In genomic region chr10:111275091-111275490, GRCh38 we compare ENCODE assay signal across 27 cellular contexts.
DNase-seq lines count a peak whose midpoint lies in the region; ATAC-seq and TF ChIP-seq lines count a peak whose summit lies in the region.
"Had no signal": no experiment of that assay in that cellular context is flagged by ENCODE, and none has a peak within 500 bp of the region (broad histone marks: within the 10 kb centered on the region; RNA-seq: fewer than 3 reads in every experiment).

No MANE protein-coding gene starts in this region.

- peak; percentile 51 for DNase-seq in DMS53 (lab: John Stamatoyannopoulos, UW)
- no peak for DNase-seq in DMS53 treated with DMSO at 0.1 percent for 48 hours (lab: John Stamatoyannopoulos, UW; ENCODE audit: unreplicated experiment)
- peak; percentile 63 for DNase-seq in MG63
- DNase-seq in esophagus muscularis mucosa (ENCODE audit: extremely low spot score), result peak; percentile 86
- DNase-seq in testis, result peak; percentile 27
- no peak for DNase-seq in coronary artery (ENCODE audit: low spot score)
- no peak for DNase-seq in WERI-Rb-1
- DNase-seq: ACHN; CD4-positive, CD25-positive, alpha-beta regulatory T cell; DMS153; H7; Kasumi-1; MV-4-11; NCI-H1105; NCI-H1436 treated with DMSO at 0.1 percent for 48 hours; NCI-H1930; NCI-H2107; NCI-H524; NCI-H748 treated with DMSO at 0.1 percent for 48 hours; NK-92 treated with Interleukin-12 subunit alpha and Interleukin-12 subunit beta, amount 100 ng/mL, for 24 hours; PC-9; RPMI8226; SHP77 had no signal

- H3K27ac ChIP-seq in esophagus muscularis mucosa (replicated peaks in 1 of 4) (no peak overlapping the region), testis (no peak overlapping the region), coronary artery (no peak overlapping the region), WERI-Rb-1 (no peak overlapping the region)
- H3K27ac ChIP-seq: 22Rv1, BLaER1, PC-9 had no signal

- intact Hi-C loops in esophagus muscularis mucosa (cut with DNase I) (no loop called here), testis (cut with DNase I; ENCODE audit: low total_unique reads) (no loop called here)

- 58% methylated on average over 1 of the region's 1 CpG for WGBS in esophagus muscularis mucosa
- WGBS in testis, 2 donors, result 42 to 54% methylated on average over 1 of the region's 1 CpG

- TF ChIP-seq CTCF in esophagus muscularis mucosa (IDR thresholded peaks at IDR 0.05), result no peak
- TF ChIP-seq CTCF in testis (IDR thresholded peaks at IDR 0.05), result no peak
- TF ChIP-seq CTCF in coronary artery (IDR thresholded peaks at IDR 0.05), result no peak
- no peak for TF ChIP-seq CTCF in WERI-Rb-1 (IDR thresholded peaks at IDR 0.05; ENCODE audit: low read depth, low read length)

- H3K4me3 ChIP-seq in MG63 (no peak overlapping the region), esophagus muscularis mucosa (no peak overlapping the region), testis (no peak overlapping the region), coronary artery (no peak overlapping the region), WERI-Rb-1 (ENCODE audit: low read depth, low read length) (no peak overlapping the region)
- H3K4me3 ChIP-seq: BLaER1, K562, PC-9 had no signal

- H3K27me3 ChIP-seq in MG63, result no peaks in the 10 kb centered on the region
- H3K27me3 ChIP-seq in esophagus muscularis mucosa, result peaks cover 0 to 4% (median 0%) of the 10 kb centered on the region in 4 donors
- H3K27me3 ChIP-seq in testis, result no peaks in the 10 kb centered on the region
- no peaks in the 10 kb centered on the region for H3K27me3 ChIP-seq in WERI-Rb-1 (ENCODE audit: insufficient read depth, low read depth, severe bottlenecking)
- H3K27me3 ChIP-seq: BLaER1 had no signal

- H3K9me3 ChIP-seq in MG63 (no peaks in the 10 kb centered on the region), esophagus muscularis mucosa (no peaks in the 10 kb centered on the region), testis (no peaks in the 10 kb centered on the region), WERI-Rb-1 (ENCODE audit: severe bottlenecking) (no peaks in the 10 kb centered on the region)
- H3K9me3 ChIP-seq: BLaER1 had no signal

- TF ChIP-seq POLR2A in esophagus muscularis mucosa (IDR thresholded peaks at IDR 0.05; ENCODE audit: low read depth), result no peak
- no peak for TF ChIP-seq POLR2A in testis (IDR thresholded peaks at IDR 0.05)

- TF ChIP-seq EP300 in esophagus muscularis mucosa (IDR thresholded peaks at IDR 0.05), result no peak

- ATAC-seq in HG02973 (IDR thresholded peaks at IDR 0.05; ENCODE audit: unreplicated experiment), result no peak
- ATAC-seq: K562 had no signal

- no peaks in the 10 kb centered on the region for H3K4me1 ChIP-seq in esophagus muscularis mucosa
- H3K4me1 ChIP-seq in testis, result no peaks in the 10 kb centered on the region
- H3K4me1 ChIP-seq: BLaER1 had no signal

- H3K36me3 ChIP-seq in MG63 (no peaks in the 10 kb centered on the region), esophagus muscularis mucosa (no peaks in the 10 kb centered on the region), testis (ENCODE audit: low read depth, missing control alignments) (no peaks in the 10 kb centered on the region), WERI-Rb-1 (no peaks in the 10 kb centered on the region)
- H3K36me3 ChIP-seq: BLaER1 had no signal

Comparison
In these comparisons a context has a peak if more than half of its experiments do, and no peak if none do; other contexts are left out.
1. DNase-seq: peak in DMS53 (single experiment), MG63 (single experiment), esophagus muscularis mucosa (single experiment) and testis (single experiment); none in DMS53 treated with DMSO at 0.1 percent for 48 hours (single experiment), coronary artery (single experiment) and WERI-Rb-1 (single experiment).